ENCODE assay signal across 12 cellular contexts in the genomic region with DNA sequence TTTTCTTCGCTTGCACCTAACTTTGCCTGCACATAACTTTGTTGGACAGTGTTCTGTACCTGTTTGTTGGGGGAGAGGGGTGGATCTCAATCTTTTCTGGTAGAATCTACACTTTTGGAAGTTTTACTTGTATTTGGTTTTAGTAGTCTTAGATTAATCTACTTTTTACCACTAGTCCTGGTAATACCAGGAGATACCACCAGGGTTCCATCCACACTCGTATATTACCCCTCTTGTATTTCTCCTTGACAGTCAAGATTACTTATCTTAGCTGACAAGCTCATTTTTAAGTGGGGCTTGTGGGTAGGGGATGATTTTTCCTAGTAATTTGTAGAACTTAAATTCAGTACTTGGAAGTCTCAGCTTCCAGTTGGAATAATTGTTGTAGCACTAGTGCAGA. TPM values are rescaled to one million over a fixed set of nuclear protein-coding genes. Genes with fewer than 3 reads are reported as not detected.
DNase-seq lines count a peak whose midpoint lies in the region; ATAC-seq, FAIRE-seq and TF ChIP-seq lines count a peak whose summit lies in the region.
"Had no signal": no experiment of that assay in that cellular context is flagged by ENCODE, and none has a peak within 500 bp of the region (broad histone marks: within the 10 kb centered on the region; RNA-seq: fewer than 3 reads in every experiment).

No MANE protein-coding gene starts in this region.

- H3K27me3 Mint-ChIP-seq in H9 (ENCODE audit: low read depth): no peaks in the 10 kb centered on the region
- no peaks in the 10 kb centered on the region for H3K27me3 Mint-ChIP-seq in activated T-helper 1 cell treated with anti-CD3 and anti-CD28 coated beads, Interleukin-12 subunit alpha, Interleukin-12 subunit beta, Interleukin-2, Interleukin-4 antibody, amounts not matched to agents 30 ng/mL and 10 ng/mL and 1 ng/mL, durations not matched to agents 14 hours and 24 hours and 36 hours (ENCODE audit: insufficient read depth)

- BruUV-seq in K562 (replicated peaks; lab: Mats Ljungman, UMichigan): no TSS peak
- no TSS peak for BruUV-seq in HepG2 (replicated peaks; lab: Mats Ljungman, UMichigan)

- H3K23ac ChIP-seq in H9 (ENCODE audit: insufficient read length, low read depth, low read length): no peak overlapping the region

- no peak overlapping the region for H2BK120ac ChIP-seq in H9 (ENCODE audit: low read depth, low read length, poor library complexity, severe bottlenecking)

- no peak overlapping the region for H2BK5ac ChIP-seq in H9 (ENCODE audit: insufficient read length, low read length)

- no peaks in the 10 kb centered on the region for H3K4me1 Mint-ChIP-seq in H9
- peaks cover 11% of the 10 kb centered on the region for H3K4me1 Mint-ChIP-seq in activated T-helper 1 cell treated with anti-CD3 and anti-CD28 coated beads, Interleukin-12 subunit alpha, Interleukin-12 subunit beta, Interleukin-2, Interleukin-4 antibody, amounts not matched to agents 30 ng/mL and 10 ng/mL and 1 ng/mL, durations not matched to agents 14 hours and 24 hours and 36 hours (ENCODE audit: low read depth)

- H3K79me2 ChIP-seq in H9 (ENCODE audit: insufficient read depth, low read length): no peaks in the 10 kb centered on the region
- H3K79me2 ChIP-seq in K562 (ENCODE audit: control insufficient read depth, insufficient read depth, low read length): no peaks in the 10 kb centered on the region
- no peaks in the 10 kb centered on the region for H3K79me2 ChIP-seq in HepG2 (ENCODE audit: insufficient read depth, low read length)

- no peak overlapping the region for H3T11ph ChIP-seq in H9 (ENCODE audit: low read length)

- TF ChIP-seq RAD21 in K562 (CRISPR knock-in tag; conservative IDR thresholded peaks at IDR 0.05 in 1 of 2, IDR thresholded peaks at IDR 0.05 in 1 of 2) (no peak), HepG2 (CRISPR knock-in tag; IDR thresholded peaks at IDR 0.05) (no peak)

- H2BK12ac ChIP-seq in H9 (ENCODE audit: insufficient read length, low read depth, low read length): no peak overlapping the region

- no peak overlapping the region for H3K27ac Mint-ChIP-seq in H9
- H3K27ac Mint-ChIP-seq in activated T-helper 1 cell treated with anti-CD3 and anti-CD28 coated beads, Interleukin-12 subunit alpha, Interleukin-12 subunit beta, Interleukin-2, Interleukin-4 antibody, amounts not matched to agents 30 ng/mL and 10 ng/mL and 1 ng/mL, durations not matched to agents 14 hours and 24 hours and 36 hours: no peak overlapping the region

- no peak overlapping the region for H4K5ac ChIP-seq in H9 (ENCODE audit: insufficient read length, low read depth, low read length)

- H3K9me3 ChIP-seq in H9 (ENCODE audit: control insufficient read depth, low read depth, low read length): no peaks in the 10 kb centered on the region
- H3K9me3 ChIP-seq in K562 (replicated peaks; ENCODE audit: control insufficient read depth, insufficient read depth, low read depth, low read length): no peaks in the 10 kb centered on the region
- no peaks in the 10 kb centered on the region for H3K9me3 ChIP-seq in HepG2 (ENCODE audit: low read length)
- H3K9me3 ChIP-seq in effector memory CD4-positive, alpha-beta T cell (ENCODE audit: control insufficient read depth, low read length): no peaks in the 10 kb centered on the region

- TF ChIP-seq POLR2A in K562 (conservative IDR thresholded peaks at IDR 0.05): no peak
- TF ChIP-seq POLR2A in HepG2 (IDR thresholded peaks at IDR 0.05; ENCODE audit: insufficient read depth in 1 of 2, low read depth in 2 of 2, low read length in 2 of 2): no peak

- no peaks in the 10 kb centered on the region for H3K79me1 ChIP-seq in H9 (ENCODE audit: insufficient read depth, low read depth, low read length, poor library complexity, severe bottlenecking)

- H4K20me1 ChIP-seq in H9 (ENCODE audit: control insufficient read depth, insufficient read depth, insufficient read length) (no peaks in the 10 kb centered on the region), K562 (replicated peaks; ENCODE audit: control insufficient read depth, insufficient read depth, low read length) (no peaks in the 10 kb centered on the region), HepG2 (ENCODE audit: insufficient read depth, low read length) (no peaks in the 10 kb centered on the region)

- POLR2A ChIA-PET in K562 (lab: Yijun Ruan, JAX) (no interaction called here), HepG2 (lab: Yijun Ruan, JAX) (no interaction called here)

- in situ Hi-C loops in K562 (cut with MboI): no loop called here
- in situ Hi-C loops in HepG2 (cut with HindIII; ENCODE audit: extremely low pct_ligation_motif_present, low pct_unique_long_range_greater_than_20kb): no loop called here

- FAIRE-seq in K562 (lab: Jason Lieb, UNC) (no peak), HepG2 (lab: Jason Lieb, UNC) (no peak)

- no peak overlapping the region for H3K14ac ChIP-seq in H9 (ENCODE audit: insufficient read depth, low read length)

- peak; percentile 14 for TF ChIP-seq CTCF in AG09319 (IDR thresholded peaks at IDR 0.05; ENCODE audit: low read depth, low read length)
- TF ChIP-seq CTCF in H9 (conservative IDR thresholded peaks at IDR 0.05): peak; percentile 69
- TF ChIP-seq CTCF in K562 (IDR thresholded peaks at IDR 0.05 in 2 of 3, conservative IDR thresholded peaks at IDR 0.05 in 1 of 3; ENCODE audit: insufficient read depth in 2 of 3, low read depth in 1 of 3, low read length in 3 of 3): peak; percentile 12 to 24 (median 17); a peak in 2 of 6 replicates
- no peak for TF ChIP-seq CTCF in HepG2 (CRISPR knock-in tag; IDR thresholded peaks at IDR 0.05)

- H3K56ac ChIP-seq in H9 (ENCODE audit: insufficient read length, low read depth, low read length): no peak overlapping the region

- no peak for DNase-seq in AG09319 (ENCODE audit: extremely low read depth, low read depth)
- no peak for DNase-seq in H9
- DNase-seq in K562 (ENCODE audit: extremely low read depth in 1 of 4, low spot score in 3 of 4): peak; percentile 6 to 17 (median 12)
- DNase-seq in HepG2 (ENCODE audit: low spot score): peak; percentile 10
- no peak for DNase-seq in activated T-helper 1 cell treated with anti-CD3 and anti-CD28 coated beads, Interleukin-12 subunit alpha, Interleukin-12 subunit beta, Interleukin-2, Interleukin-4 antibody, amounts not matched to agents 30 ng/mL and 10 ng/mL and 1 ng/mL, durations not matched to agents 14 hours and 24 hours and 36 hours (ENCODE audit: low spot score)
- DNase-seq in effector memory CD4-positive, alpha-beta T cell: no peak
- DNase-seq in putamen (ENCODE audit: low spot score): no peak
- DNase-seq: activated CD8-positive, alpha-beta memory T cell treated with anti-CD3 and anti-CD28 coated beads for 24 hours; aorta; NCI-H1092; SHP77 had no signal

- H3K27ac ChIP-seq in H9 (ENCODE audit: insufficient read length, low read depth, low read length): no peak overlapping the region
- no peak overlapping the region for H3K27ac ChIP-seq in K562 (ENCODE audit: extremely low read depth, low read depth, low read length)
- H3K27ac ChIP-seq in HepG2 (ENCODE audit: extremely low read length, insufficient read depth, low read length): no peak overlapping the region
- H3K27ac ChIP-seq in effector memory CD4-positive, alpha-beta T cell (ENCODE audit: insufficient read depth, low read length, poor library complexity, severe bottlenecking): no peak overlapping the region

- intact Hi-C loops in K562 (cut with micrococcal nuclease): no loop called here
- intact Hi-C loops in HepG2 (cut with micrococcal nuclease; ENCODE audit: unreplicated experiment): no loop called here
- intact Hi-C loops in activated T-helper 1 cell treated with anti-CD3 and anti-CD28 coated beads, Interleukin-12 subunit alpha, Interleukin-12 subunit beta, Interleukin-2, Interleukin-4 antibody, amounts not matched to agents 30 ng/mL and 10 ng/mL and 1 ng/mL, durations not matched to agents 14 hours and 24 hours and 36 hours (cut with micrococcal nuclease): no loop called here

- H3K23me2 ChIP-seq in H9 (ENCODE audit: insufficient read length, low read depth, low read length, poor library complexity, severe bottlenecking): no peaks in the 10 kb centered on the region

- TF ChIP-seq EP300 in K562 (IDR thresholded peaks at IDR 0.05; ENCODE audit: low read length) (no peak), HepG2 (IDR thresholded peaks at IDR 0.05; ENCODE audit: low read depth in 2 of 2, low read length in 2 of 2) (no peak), HepG2 (CRISPR knock-in tag; IDR thresholded peaks at IDR 0.05; ENCODE audit: borderline replicate concordance) (no peak)

- no peak overlapping the region for H2BK20ac ChIP-seq in H9 (ENCODE audit: low read depth, low read length, poor library complexity, severe bottlenecking)

- H2AFZ ChIP-seq in H9 (ENCODE audit: low read length): no peak overlapping the region
- no peak overlapping the region for H2AFZ ChIP-seq in K562 (ENCODE audit: low read depth, low read length)
- no peak overlapping the region for H2AFZ ChIP-seq in HepG2 (ENCODE audit: low read length)

- no peak overlapping the region for H4K8ac ChIP-seq in H9 (replicated peaks; ENCODE audit: insufficient read length, low read depth, low read length)

- no peaks in the 10 kb centered on the region for H3K27me3 ChIP-seq in H9 (ENCODE audit: insufficient read depth, low read length)
- no peaks in the 10 kb centered on the region for H3K27me3 ChIP-seq in K562 (ENCODE audit: control insufficient read depth in 2 of 2, insufficient read depth in 2 of 2, low read length in 2 of 2)
- no peaks in the 10 kb centered on the region for H3K27me3 ChIP-seq in HepG2 (ENCODE audit: control insufficient read depth in 1 of 2, insufficient read depth in 2 of 2, low read length in 2 of 2)
- H3K27me3 ChIP-seq in effector memory CD4-positive, alpha-beta T cell (replicated peaks; ENCODE audit: control insufficient read depth, insufficient read depth, low read length, poor library complexity, severe bottlenecking): no peaks in the 10 kb centered on the region

- no peak overlapping the region for H3K4ac ChIP-seq in H9 (ENCODE audit: low read depth, low read length)

- ATAC-seq in K562 (0 out of 3 replicates have a peak, but pooled peaks have one; percentile 49), HepG2 (no peak), HG03095 (IDR thresholded peaks at IDR 0.05; ENCODE audit: unreplicated experiment) (no peak)

- H3K4me1 ChIP-seq in H9 (ENCODE audit: insufficient read depth, low read length): no peaks in the 10 kb centered on the region
- H3K4me1 ChIP-seq in K562 (replicated peaks in 1 of 2; ENCODE audit: control insufficient read depth in 2 of 2, insufficient read depth in 2 of 2, low read length in 2 of 2): no peaks in the 10 kb centered on the region
- peaks cover 35% of the 10 kb centered on the region for H3K4me1 ChIP-seq in HepG2 (ENCODE audit: insufficient read depth, low read length)
- H3K4me1 ChIP-seq in effector memory CD4-positive, alpha-beta T cell (ENCODE audit: control insufficient read depth, insufficient read depth, low read length, poor library complexity, severe bottlenecking): no peaks in the 10 kb centered on the region

- no peak overlapping the region for H4K91ac ChIP-seq in H9 (ENCODE audit: insufficient read length, low read depth, low read length)

- no peaks in the 10 kb centered on the region for H3K9me3 Mint-ChIP-seq in H9
- no peaks in the 10 kb centered on the region for H3K9me3 Mint-ChIP-seq in activated T-helper 1 cell treated with anti-CD3 and anti-CD28 coated beads, Interleukin-12 subunit alpha, Interleukin-12 subunit beta, Interleukin-2, Interleukin-4 antibody, amounts not matched to agents 30 ng/mL and 10 ng/mL and 1 ng/mL, durations not matched to agents 14 hours and 24 hours and 36 hours

- WGBS in H9 (ENCODE audit: extremely low coverage, insufficient read length, low lambda C conversion rate): no CpG with 5 or more reads among the region's 2 CpGs
- WGBS in K562 (ENCODE audit: insufficient coverage, low coverage, missing lambda C conversion rate): 20% methylated on average over 2 of the region's 2 CpGs
- WGBS in HepG2 (ENCODE audit: low lambda C conversion rate): 93% methylated on average over 2 of the region's 2 CpGs

- no peak overlapping the region for H3K4me3 Mint-ChIP-seq in H9
- H3K4me3 Mint-ChIP-seq in activated T-helper 1 cell treated with anti-CD3 and anti-CD28 coated beads, Interleukin-12 subunit alpha, Interleukin-12 subunit beta, Interleukin-2, Interleukin-4 antibody, amounts not matched to agents 30 ng/mL and 10 ng/mL and 1 ng/mL, durations not matched to agents 14 hours and 24 hours and 36 hours: no peak overlapping the region

- H3K4me2 ChIP-seq in H9 (ENCODE audit: insufficient read depth, insufficient read length, low read length) (no peak overlapping the region), K562 (ENCODE audit: insufficient read depth, low read length) (no peak overlapping the region), HepG2 (ENCODE audit: low read depth, low read length) (no peak overlapping the region)

- no peaks in the 10 kb centered on the region for H3K36me3 ChIP-seq in K562 (ENCODE audit: control insufficient read depth, insufficient read depth, low read length)
- H3K36me3 ChIP-seq in HepG2 (replicated peaks in 1 of 2; ENCODE audit: control insufficient read depth in 1 of 2, insufficient read depth in 2 of 2, low read length in 2 of 2): no peaks in the 10 kb centered on the region; a peak in 1 of 5 replicates
- H3K36me3 ChIP-seq in effector memory CD4-positive, alpha-beta T cell (ENCODE audit: control insufficient read depth, insufficient read depth, low read length): peaks cover 7% of the 10 kb centered on the region

- no peak overlapping the region for H3K4me3 ChIP-seq in K562
- no peak overlapping the region for H3K4me3 ChIP-seq in HepG2 (replicated peaks in 1 of 3; ENCODE audit: insufficient read depth in 1 of 3, low read depth in 2 of 3, low read length in 3 of 3)
- no peak overlapping the region for H3K4me3 ChIP-seq in effector memory CD4-positive, alpha-beta T cell (ENCODE audit: insufficient read depth, low read depth, low read length, poor library complexity, severe bottlenecking)

- H3K9ac ChIP-seq in H9 (ENCODE audit: extremely low read depth, insufficient read length, low read length): no peak overlapping the region
- no peak overlapping the region for H3K9ac ChIP-seq in K562 (ENCODE audit: insufficient read depth in 1 of 2, low read depth in 2 of 2, low read length in 2 of 2)
- H3K9ac ChIP-seq in HepG2 (ENCODE audit: insufficient read depth, low read depth, low read length): no peak overlapping the region

- H2AK5ac ChIP-seq in H9 (ENCODE audit: insufficient read length, low read length): no peak overlapping the region

- no peak overlapping the region for H2BK15ac ChIP-seq in H9 (ENCODE audit: low read depth, low read length)

- H3K9me1 ChIP-seq in K562 (ENCODE audit: control insufficient read depth, insufficient read depth, low read length): no peaks in the 10 kb centered on the region

- H3K36me3 Mint-ChIP-seq in H9 (ENCODE audit: insufficient read depth in 1 of 3, low read depth in 3 of 3): peaks cover 15 to 31% (median 26%) of the 10 kb centered on the region in 3 experiments
- H3K36me3 Mint-ChIP-seq in activated T-helper 1 cell treated with anti-CD3 and anti-CD28 coated beads, Interleukin-12 subunit alpha, Interleukin-12 subunit beta, Interleukin-2, Interleukin-4 antibody, amounts not matched to agents 30 ng/mL and 10 ng/mL and 1 ng/mL, durations not matched to agents 14 hours and 24 hours and 36 hours (ENCODE audit: low read depth): peaks cover 14% of the 10 kb centered on the region

- CTCF ChIA-PET in K562 (lab: Yijun Ruan, JAX; ENCODE audit: low intra/inter-chr PET ratio): no interaction called here
- CTCF ChIA-PET in HepG2 (lab: Yijun Ruan, JAX; ENCODE audit: low intra/inter-chr PET ratio, low total read pairs): no interaction called here

- no peak overlapping the region for H3K18ac ChIP-seq in H9 (ENCODE audit: insufficient read length, low read depth, low read length)

RNA-seq across cellular contexts. Expression of a gene that starts 37.3 kb away (rescaled TPM):
- total RNA-seq in H9 (2021) (0.66 and 0.68 TPM in 2 replicates), K562 (2014; rRNA removed) (under 0.01 TPM in 1 of 2 replicates, not detected in the other), K562 (2014; rRNA removed; fragmentation: Illumina TruSeq; extraction: Trizol) (not detected in 2 replicates), K562 (2015; rRNA removed; fragmentation: Illumina TruSeq; extraction: Trizol) (0.04 TPM in 1 of 2 replicates, not detected in the other), K562 (2021) (not detected in 2 replicates), HepG2 (2016; rRNA removed; fragmentation: Illumina TruSeq; extraction: Trizol) (0.04 and 0.08 TPM in 2 replicates)
- total RNA-seq in K562 (2011; cell fraction: chromatin; rRNA removed; ENCODE audit: low replicate concordance): 0.05 TPM in 1 of 2 replicates, not detected in the other
- total RNA-seq in K562 (2011; cell fraction: nucleolus; rRNA removed): under 0.01 TPM in 1 of 2 replicates, not detected in the other
- total RNA-seq in K562 (2011; cell fraction: nucleoplasm; rRNA removed): not detected in 2 replicates
- polyA plus RNA-seq in K562 (2011; rRNA removed) (0.09 TPM in 1 of 2 replicates, not detected in the other), K562 (2014; fragmentation: Illumina TruSeq; extraction: Trizol) (0.03 TPM in 1 of 2 replicates, not detected in the other), K562 (2014; fragmentation: Nextera tagmentation; extraction: Ambion mirVana) (not detected), K562 (2014; rRNA removed) (0.03 and 0.07 TPM in 2 replicates), HepG2 (2011; rRNA removed) (0.17 and 0.27 TPM in 2 replicates)
- not detected in 2 replicates for polyA plus RNA-seq in K562 (2011; cell fraction: cytosol; rRNA removed)
- polyA plus RNA-seq in K562 (2011; cell fraction: nucleus; rRNA removed): 0.04 TPM in 1 of 2 replicates, not detected in the other
- polyA plus RNA-seq in K562 (2012): 0.03 and 0.08 TPM in 2 replicates
- 0.03 TPM in 1 of 2 replicates, not detected in the other for polyA minus RNA-seq in K562 (2011; rRNA and poly(A)+ RNA removed)
- polyA minus RNA-seq in K562 (2011; cell fraction: cytosol; rRNA and poly(A)+ RNA removed): not detected in 2 replicates
- not detected in 2 replicates for polyA minus RNA-seq in K562 (2011; cell fraction: nucleus; rRNA and poly(A)+ RNA removed)
- 0.09 TPM in 1 of 2 replicates, not detected in the other for total RNA-seq in HepG2 (2016; cell fraction: cytosol; rRNA removed; fragmentation: Illumina TruSeq; extraction: Trizol; ENCODE audit: low read depth)
- total RNA-seq in HepG2 (2016; cell fraction: insoluble cytoplasmic fraction; rRNA removed; fragmentation: Illumina TruSeq; extraction: Trizol): 0.03 and 0.04 TPM in 2 replicates
- total RNA-seq in HepG2 (2016; cell fraction: membrane; rRNA removed; fragmentation: Illumina TruSeq; extraction: Trizol): 0.03 TPM in 1 of 2 replicates, not detected in the other
- total RNA-seq in HepG2 (2016; cell fraction: nucleus; rRNA removed; fragmentation: Illumina TruSeq; extraction: Trizol): 0.16 TPM in 1 of 2 replicates, not detected in the other
- 0.05 and 0.21 TPM in 2 replicates for polyA plus RNA-seq in HepG2 (2011; cell fraction: cytosol; rRNA removed)
- 0.80 and 1.8 TPM in 2 replicates for polyA plus RNA-seq in HepG2 (2011; cell fraction: nucleus; rRNA removed)
- polyA plus RNA-seq in HepG2 (2012): 0.08 and 0.27 TPM in 2 replicates
- polyA plus RNA-seq in HepG2 (2016; cell fraction: cytosol; fragmentation: Illumina TruSeq; extraction: Trizol; ENCODE audit: low read depth): not detected in 2 replicates
- polyA plus RNA-seq in HepG2 (2016; cell fraction: insoluble cytoplasmic fraction; fragmentation: Illumina TruSeq; extraction: Trizol; ENCODE audit: low read depth): 0.11 and 0.14 TPM in 2 replicates
- not detected in 2 replicates for polyA plus RNA-seq in HepG2 (2016; cell fraction: membrane; fragmentation: Illumina TruSeq; extraction: Trizol; ENCODE audit: low read depth)
- polyA plus RNA-seq in HepG2 (2016; cell fraction: nucleus; fragmentation: Illumina TruSeq; extraction: Trizol; ENCODE audit: insufficient read depth, low read depth): 0.25 and 0.27 TPM in 2 replicates
- polyA minus RNA-seq in HepG2 (2011; rRNA and poly(A)+ RNA removed; ENCODE audit: low replicate concordance): 0.32 TPM in 1 of 2 replicates, not detected in the other
- 0.20 TPM in 1 of 2 replicates, not detected in the other for polyA minus RNA-seq in HepG2 (2011; cell fraction: cytosol; rRNA and poly(A)+ RNA removed)
- polyA minus RNA-seq in HepG2 (2011; cell fraction: nucleus; rRNA and poly(A)+ RNA removed): 0.37 and 0.64 TPM in 2 replicates
- 0.16 and 0.34 TPM in 2 replicates for total RNA-seq in activated T-helper 1 cell treated with anti-CD3 and anti-CD28 coated beads, Interleukin-12 subunit alpha, Interleukin-12 subunit beta, Interleukin-2, Interleukin-4 antibody, amounts not matched to agents 30 ng/mL and 10 ng/mL and 1 ng/mL, durations not matched to agents 14 hours and 24 hours and 36 hours

RNA-seq across cellular contexts. Expression of a gene that starts 39.8 kb away (rescaled TPM):
- 15.2 and 17.3 TPM in 2 replicates for total RNA-seq in H9 (2021)
- total RNA-seq in K562 (2011; cell fraction: chromatin; rRNA removed; ENCODE audit: low replicate concordance): 1.6 and 7.0 TPM in 2 replicates
- total RNA-seq in K562 (2011; cell fraction: nucleolus; rRNA removed): 0.67 and 1.8 TPM in 2 replicates
- 3.7 and 4.0 TPM in 2 replicates for total RNA-seq in K562 (2011; cell fraction: nucleoplasm; rRNA removed)
- total RNA-seq in K562 (2014; rRNA removed): 1.3 and 1.4 TPM in 2 replicates
- 2.3 and 2.9 TPM in 2 replicates for total RNA-seq in K562 (2014; rRNA removed; fragmentation: Illumina TruSeq; extraction: Trizol)
- total RNA-seq in K562 (2015; rRNA removed; fragmentation: Illumina TruSeq; extraction: Trizol): 2.1 and 2.2 TPM in 2 replicates
- total RNA-seq in K562 (2021): 2.0 and 2.1 TPM in 2 replicates
- 0.38 and 1.3 TPM in 2 replicates for polyA plus RNA-seq in K562 (2011; rRNA removed)
- 0.09 and 0.10 TPM in 2 replicates for polyA plus RNA-seq in K562 (2011; cell fraction: cytosol; rRNA removed)
- 0.73 and 0.81 TPM in 2 replicates for polyA plus RNA-seq in K562 (2011; cell fraction: nucleus; rRNA removed)
- polyA plus RNA-seq in K562 (2012): 1.1 and 2.6 TPM in 2 replicates
- 1.4 and 1.7 TPM in 2 replicates for polyA plus RNA-seq in K562 (2014; fragmentation: Illumina TruSeq; extraction: Trizol)
- polyA plus RNA-seq in K562 (2014; fragmentation: Nextera tagmentation; extraction: Ambion mirVana): under 1 TPM; 0.39 to 0.86 TPM
- 1.6 and 2.2 TPM in 2 replicates for polyA plus RNA-seq in K562 (2014; rRNA removed)
- 0.84 and 3.9 TPM in 2 replicates for polyA minus RNA-seq in K562 (2011; rRNA and poly(A)+ RNA removed)
- 0.48 TPM in 1 of 2 replicates, not detected in the other for polyA minus RNA-seq in K562 (2011; cell fraction: cytosol; rRNA and poly(A)+ RNA removed)
- polyA minus RNA-seq in K562 (2011; cell fraction: nucleus; rRNA and poly(A)+ RNA removed): 1.6 and 2.7 TPM in 2 replicates
- total RNA-seq in HepG2 (2016; rRNA removed; fragmentation: Illumina TruSeq; extraction: Trizol): 12.5 and 12.8 TPM in 2 replicates
- 33.1 and 42.8 TPM in 2 replicates for total RNA-seq in HepG2 (2016; cell fraction: cytosol; rRNA removed; fragmentation: Illumina TruSeq; extraction: Trizol; ENCODE audit: low read depth)
- total RNA-seq in HepG2 (2016; cell fraction: insoluble cytoplasmic fraction; rRNA removed; fragmentation: Illumina TruSeq; extraction: Trizol): 11.9 and 13.3 TPM in 2 replicates
- 26.5 and 32.1 TPM in 2 replicates for total RNA-seq in HepG2 (2016; cell fraction: membrane; rRNA removed; fragmentation: Illumina TruSeq; extraction: Trizol)
- 15.5 and 16.2 TPM in 2 replicates for total RNA-seq in HepG2 (2016; cell fraction: nucleus; rRNA removed; fragmentation: Illumina TruSeq; extraction: Trizol)
- polyA plus RNA-seq in HepG2 (2011; rRNA removed): 5.3 and 6.1 TPM in 2 replicates
- 2.4 and 3.4 TPM in 2 replicates for polyA plus RNA-seq in HepG2 (2011; cell fraction: cytosol; rRNA removed)
- polyA plus RNA-seq in HepG2 (2011; cell fraction: nucleus; rRNA removed): 7.1 and 10.7 TPM in 2 replicates
- polyA plus RNA-seq in HepG2 (2012): 4.4 and 5.6 TPM in 2 replicates
- polyA plus RNA-seq in HepG2 (2016; cell fraction: cytosol; fragmentation: Illumina TruSeq; extraction: Trizol; ENCODE audit: low read depth): 0.63 and 0.92 TPM in 2 replicates
- 9.6 and 11.1 TPM in 2 replicates for polyA plus RNA-seq in HepG2 (2016; cell fraction: insoluble cytoplasmic fraction; fragmentation: Illumina TruSeq; extraction: Trizol; ENCODE audit: low read depth)
- polyA plus RNA-seq in HepG2 (2016; cell fraction: membrane; fragmentation: Illumina TruSeq; extraction: Trizol; ENCODE audit: low read depth): 3.2 and 4.1 TPM in 2 replicates
- polyA plus RNA-seq in HepG2 (2016; cell fraction: nucleus; fragmentation: Illumina TruSeq; extraction: Trizol; ENCODE audit: insufficient read depth, low read depth): 11.5 and 13.9 TPM in 2 replicates
- polyA minus RNA-seq in HepG2 (2011; rRNA and poly(A)+ RNA removed; ENCODE audit: low replicate concordance): 7.2 and 7.5 TPM in 2 replicates
- 9.1 and 12.5 TPM in 2 replicates for polyA minus RNA-seq in HepG2 (2011; cell fraction: cytosol; rRNA and poly(A)+ RNA removed)
- 48.6 and 49.1 TPM in 2 replicates for polyA minus RNA-seq in HepG2 (2011; cell fraction: nucleus; rRNA and poly(A)+ RNA removed)
- 11.1 and 12.5 TPM in 2 replicates for total RNA-seq in activated T-helper 1 cell treated with anti-CD3 and anti-CD28 coated beads, Interleukin-12 subunit alpha, Interleukin-12 subunit beta, Interleukin-2, Interleukin-4 antibody, amounts not matched to agents 30 ng/mL and 10 ng/mL and 1 ng/mL, durations not matched to agents 14 hours and 24 hours and 36 hours

Comparison
In these comparisons a context has a peak if more than half of its experiments do, and no peak if none do; other contexts are left out.
1. DNase-seq: peak in K562 (4 of 4) and HepG2 (single experiment); none in AG09319 (single experiment), H9 (single experiment), activated T-helper 1 cell treated with anti-CD3 and anti-CD28 coated beads, Interleukin-12 subunit alpha, Interleukin-12 subunit beta, Interleukin-2, Interleukin-4 antibody, amounts not matched to agents 30 ng/mL and 10 ng/mL and 1 ng/mL, durations not matched to agents 14 hours and 24 hours and 36 hours (single experiment), effector memory CD4-positive, alpha-beta T cell (0 of 3) and putamen (single experiment).